21 cellular contexts compared by ENCODE assay signal in genomic region chr12:1761857-1762256, GRCh38. TPM values are rescaled to one million over a fixed set of nuclear protein-coding genes. Genes with fewer than 3 reads are reported as not detected.
"Had no signal": no experiment of that assay in that cellular context is flagged by ENCODE, and none has a peak within 500 bp of the region (broad histone marks: within the 10 kb centered on the region; RNA-seq: fewer than 3 reads in every experiment).

No MANE protein-coding gene starts in this region.

- H3K4me3 ChIP-seq: MG63 had no signal

- H3K27me3 ChIP-seq: MG63 had no signal

- H3K27me3 Mint-ChIP-seq: activated CD8-positive, alpha-beta T cell treated with anti-CD3 and anti-CD28 coated beads for 36 hours; activated naive CD4-positive, alpha-beta T cell treated with anti-CD3 and anti-CD28 coated beads, Interleukin-2, amount 10 ng/mL, durations not matched to agents 7 days and 5 days; activated naive CD8-positive, alpha-beta T cell treated with anti-CD3 and anti-CD28 coated beads for 36 hours had no signal

- H3K4me3 Mint-ChIP-seq: activated CD8-positive, alpha-beta T cell treated with anti-CD3 and anti-CD28 coated beads for 36 hours; activated naive CD4-positive, alpha-beta T cell treated with anti-CD3 and anti-CD28 coated beads, Interleukin-2, amount 10 ng/mL, durations not matched to agents 7 days and 5 days; activated naive CD8-positive, alpha-beta T cell treated with anti-CD3 and anti-CD28 coated beads for 36 hours; activated T-cell treated with anti-CD3 and anti-CD28 coated beads, Interleukin-2, amount 50 U/mL, for 72 hours; T-helper 1 cell treated with Interleukin-12 subunit alpha and Interleukin-12 subunit beta and Interleukin-4 antibody, amounts not matched to agents 30 μg/mL and 1 μg/mL, for 36 hours had no signal

- DNase-seq: activated CD4-positive, alpha-beta T cell treated with anti-CD3 and anti-CD28 coated beads for 4 hours; activated CD8-positive, alpha-beta memory T cell treated with anti-CD3 and anti-CD28 coated beads, Interleukin-2, amount 50 U/mL, for 4 hours; activated CD8-positive, alpha-beta T cell treated with anti-CD3 and anti-CD28 coated beads for 36 hours; activated gamma-delta T cell treated with Interleukin-2 at 50 U/mL for 16 hours; activated naive CD4-positive, alpha-beta T cell treated with anti-CD3 and anti-CD28 coated beads, Interleukin-2, amount 10 ng/mL, durations not matched to agents 7 days and 5 days; activated naive CD8-positive, alpha-beta T cell treated with anti-CD3 and anti-CD28 coated beads for 36 hours; activated T-cell treated with anti-CD3 and anti-CD28 coated beads, Interleukin-2, amount 50 U/mL, for 72 hours; MG63; MV-4-11; NCI-H1092 treated with DMSO at 0.1 percent for 48 hours; NCI-H1417 treated with DMSO at 0.1 percent for 48 hours; NCI-H1694; NCI-H2029; NCI-H2107; NCI-H524; SHP77 treated with DMSO at 0.1 percent for 48 hours had no signal

- H3K27ac Mint-ChIP-seq: activated CD8-positive, alpha-beta T cell treated with anti-CD3 and anti-CD28 coated beads for 36 hours; activated naive CD8-positive, alpha-beta T cell treated with anti-CD3 and anti-CD28 coated beads for 36 hours; activated T-cell treated with anti-CD3 and anti-CD28 coated beads, Interleukin-2, amount 50 U/mL, for 72 hours; activated T-helper 2 cell treated with anti-CD3 and anti-CD28 coated beads, Interferon-gamma antibody, Interleukin-2, Interleukin-4, amounts not matched to agents 10 μg/mL and 5 μg/mL and 100 μg/mL, durations not matched to agents 14 hours and 24 hours and 36 hours; T-helper 1 cell treated with Interleukin-12 subunit alpha and Interleukin-12 subunit beta and Interleukin-4 antibody, amounts not matched to agents 30 μg/mL and 1 μg/mL, for 36 hours had no signal

- H3K9me3 ChIP-seq: MG63 had no signal

- H3K4me1 Mint-ChIP-seq: activated naive CD4-positive, alpha-beta T cell treated with anti-CD3 and anti-CD28 coated beads, Interleukin-2, amount 10 ng/mL, durations not matched to agents 7 days and 5 days had no signal

- ATAC-seq: activated CD4-positive, CD25-positive, alpha-beta regulatory T cell treated with anti-CD3 and anti-CD28 coated beads, Interleukin-2, amount 50 U/mL, for 24 hours; activated CD8-positive, alpha-beta T cell treated with anti-CD3 and anti-CD28 coated beads for 36 hours; activated T-cell treated with anti-CD3 and anti-CD28 coated beads, Interleukin-2, amount 50 U/mL, for 72 hours had no signal

- H3K9me3 Mint-ChIP-seq: activated naive CD4-positive, alpha-beta T cell treated with anti-CD3 and anti-CD28 coated beads, Interleukin-2, amount 10 ng/mL, durations not matched to agents 7 days and 5 days; activated T-cell treated with anti-CD3 and anti-CD28 coated beads, Interleukin-2, amount 50 U/mL, for 72 hours; activated T-helper 2 cell treated with anti-CD3 and anti-CD28 coated beads, Interferon-gamma antibody, Interleukin-2, Interleukin-4, amounts not matched to agents 10 μg/mL and 5 μg/mL and 100 μg/mL, durations not matched to agents 14 hours and 24 hours and 36 hours; T-helper 1 cell treated with Interleukin-12 subunit alpha and Interleukin-12 subunit beta and Interleukin-4 antibody, amounts not matched to agents 30 μg/mL and 1 μg/mL, for 36 hours had no signal

- H3K27ac ChIP-seq: KMS-11 had no signal

RNA-seq across cellular contexts. Expression of gene LRTM2, which starts 58.5 kb away (rescaled TPM):
- total RNA-seq: activated CD8-positive, alpha-beta T cell treated with anti-CD3 and anti-CD28 coated beads for 36 hours; activated naive CD8-positive, alpha-beta T cell treated with anti-CD3 and anti-CD28 coated beads for 36 hours; SK-MEL-5 had no signal
